In the genomic region with DNA sequence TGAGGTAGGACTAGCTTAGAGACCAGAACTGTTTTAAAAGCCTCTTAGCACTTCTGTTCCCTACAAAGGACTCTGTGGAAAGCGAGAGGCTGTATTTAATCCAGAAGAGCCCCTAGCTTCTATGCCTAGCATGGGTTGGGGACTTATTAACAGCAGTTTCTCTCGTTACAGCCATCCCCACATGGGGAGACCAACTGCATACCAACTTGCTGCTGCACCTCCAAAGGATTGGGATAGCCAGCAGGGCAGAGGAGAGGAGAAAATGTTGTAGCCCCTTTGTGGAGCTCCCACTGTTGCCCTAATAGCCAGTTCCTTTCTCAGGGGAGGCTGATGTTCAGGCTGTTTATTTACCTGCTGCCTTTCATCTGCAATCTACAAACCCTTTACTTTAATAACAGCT, we compare ENCODE assay signal across 18 cellular contexts.
"Had no signal": no experiment of that assay in that cellular context is flagged by ENCODE, and none has a peak within 500 bp of the region (broad histone marks: within the 10 kb centered on the region; RNA-seq: fewer than 3 reads in every experiment).

No MANE protein-coding gene starts in this region.

- H3K27ac ChIP-seq: colonic mucosa, gastrocnemius medialis had no signal

- H3K27me3 Mint-ChIP-seq: activated naive CD4-positive, alpha-beta T cell treated with anti-CD3 and anti-CD28 coated beads, Interleukin-2, amount 50 U/mL, for 24 hours had no signal

- H3K4me3 Mint-ChIP-seq: activated CD4-positive, alpha-beta memory T cell treated with anti-CD3 and anti-CD28 coated beads, Interleukin-2, amount 10 ng/mL, durations not matched to agents 7 days and 5 days; activated naive CD4-positive, alpha-beta T cell treated with anti-CD3 and anti-CD28 coated beads, Interleukin-2, amount 50 U/mL, for 24 hours; activated T-cell treated with anti-CD3 and anti-CD28 coated beads, Interleukin-2, amount 50 U/mL, for 4 hours; T-helper 1 cell treated with Interleukin-12 subunit alpha and Interleukin-12 subunit beta and Interleukin-4 antibody, amounts not matched to agents 30 μg/mL and 1 μg/mL, for 36 hours had no signal

- H3K9me3 Mint-ChIP-seq: activated CD4-positive, alpha-beta memory T cell treated with anti-CD3 and anti-CD28 coated beads, Interleukin-2, amount 10 ng/mL, durations not matched to agents 7 days and 5 days; activated naive CD4-positive, alpha-beta T cell treated with anti-CD3 and anti-CD28 coated beads, Interleukin-2, amount 50 U/mL, for 24 hours; activated T-cell treated with anti-CD3 and anti-CD28 coated beads, Interleukin-2, amount 50 U/mL, for 4 hours; T-helper 1 cell treated with Interleukin-12 subunit alpha and Interleukin-12 subunit beta and Interleukin-4 antibody, amounts not matched to agents 30 μg/mL and 1 μg/mL, for 36 hours had no signal

- ATAC-seq: activated T-cell treated with anti-CD3 and anti-CD28 coated beads, Interleukin-2, amount 50 U/mL, for 4 hours; gastrocnemius medialis; left lobe of liver had no signal

- H3K4me3 ChIP-seq: colonic mucosa, gastrocnemius medialis, tibial nerve, vagina had no signal

- H3K27me3 ChIP-seq: colonic mucosa, gastrocnemius medialis, tibial nerve, vagina had no signal

- H3K4me1 ChIP-seq: colonic mucosa had no signal

- DNase-seq: activated CD4-positive, alpha-beta memory T cell treated with anti-CD3 and anti-CD28 coated beads, Interleukin-2, amount 10 ng/mL, durations not matched to agents 7 days and 5 days; activated CD4-positive, alpha-beta T cell treated with anti-CD3 and anti-CD28 coated beads for 4 hours; activated effector memory CD4-positive, alpha-beta T cell treated with anti-CD3 and anti-CD28 coated beads, Interleukin-2, amount 50 U/mL, for 16 hours; activated T-cell treated with anti-CD3 and anti-CD28 coated beads, Interleukin-2, amount 50 U/mL, for 4 hours; amniotic stem cell; central memory CD4-positive, alpha-beta T cell; colonic mucosa; effector CD4-positive, alpha-beta T cell; gastrocnemius medialis; retina; stimulated activated CD4-positive, alpha-beta T cell treated with anti-CD3 and anti-CD28 coated beads, Interleukin-2, amount 100 ng/mL, for 48 hours; stimulated activated naive CD4-positive, alpha-beta T cell; substantia nigra had no signal

- H3K9me3 ChIP-seq: colonic mucosa, gastrocnemius medialis, tibial nerve, vagina had no signal

- H3K27ac Mint-ChIP-seq: activated CD4-positive, alpha-beta memory T cell treated with anti-CD3 and anti-CD28 coated beads, Interleukin-2, amount 10 ng/mL, durations not matched to agents 7 days and 5 days; activated naive CD4-positive, alpha-beta T cell treated with anti-CD3 and anti-CD28 coated beads, Interleukin-2, amount 50 U/mL, for 24 hours; T-helper 1 cell treated with Interleukin-12 subunit alpha and Interleukin-12 subunit beta and Interleukin-4 antibody, amounts not matched to agents 30 μg/mL and 1 μg/mL, for 36 hours had no signal
